In genomic region chr21:46029201-46029924, GRCh38 we compare ENCODE assay signal across 2 cellular contexts.
TF ChIP-seq lines count a peak whose summit lies in the region.

No MANE protein-coding gene starts in this region.

TF ChIP-seq in IMR-90, 13 proteins besides CTCF, POLR2A, EP300 and RAD21:
- TF ChIP-seq CEBPB (IDR thresholded peaks at IDR 0.05; ENCODE audit: low read depth, low read length) (no peak), FOS (IDR thresholded peaks at IDR 0.05; ENCODE audit: low read depth, low read length) (no peak), NFE2L2 (IDR thresholded peaks at IDR 0.05; ENCODE audit: low read depth, low read length) (no peak), USF2 (IDR thresholded peaks at IDR 0.05; ENCODE audit: low read depth, low read length) (no peak), MAFK (IDR thresholded peaks at IDR 0.05; ENCODE audit: low read depth, low read length) (no peak), CHD1 (IDR thresholded peaks at IDR 0.05; ENCODE audit: low read depth, low read length) (no peak), RCOR1 (IDR thresholded peaks at IDR 0.05; ENCODE audit: insufficient replicate concordance, low read length) (no peak), MXI1 (IDR thresholded peaks at IDR 0.05; ENCODE audit: borderline replicate concordance, low read depth, low read length) (no peak), BHLHE40 (IDR thresholded peaks at IDR 0.05; ENCODE audit: low read depth, low read length) (no peak), RFX5 (IDR thresholded peaks at IDR 0.05; ENCODE audit: low read depth, low read length) (no peak), SMC3 (IDR thresholded peaks at IDR 0.05; ENCODE audit: low read depth, low read length) (no peak), MAZ (IDR thresholded peaks at IDR 0.05; ENCODE audit: borderline replicate concordance, low read depth, low read length) (no peak)
- TF ChIP-seq, protein P1, sequence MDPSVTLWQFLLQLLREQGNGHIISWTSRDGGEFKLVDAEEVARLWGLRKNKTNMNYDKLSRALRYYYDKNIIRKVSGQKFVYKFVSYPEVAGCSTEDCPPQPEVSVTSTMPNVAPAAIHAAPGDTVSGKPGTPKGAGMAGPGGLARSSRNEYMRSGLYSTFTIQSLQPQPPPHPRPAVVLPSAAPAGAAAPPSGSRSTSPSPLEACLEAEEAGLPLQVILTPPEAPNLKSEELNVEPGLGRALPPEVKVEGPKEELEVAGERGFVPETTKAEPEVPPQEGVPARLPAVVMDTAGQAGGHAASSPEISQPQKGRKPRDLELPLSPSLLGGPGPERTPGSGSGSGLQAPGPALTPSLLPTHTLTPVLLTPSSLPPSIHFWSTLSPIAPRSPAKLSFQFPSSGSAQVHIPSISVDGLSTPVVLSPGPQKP (IDR thresholded peaks at IDR 0.05; ENCODE audit: borderline replicate concordance, low read depth, low read length): no peak

TF ChIP-seq in HepG2, 621 proteins besides CTCF, POLR2A, EP300 and RAD21:
- peak; percentile 28; the same call in 1 of the 2 replicates for TF ChIP-seq ZFP1 (CRISPR knock-in tag; IDR thresholded peaks at IDR 0.05)
- TF ChIP-seq FOXK1 (CRISPR knock-in tag; IDR thresholded peaks at IDR 0.05; ENCODE audit: borderline replicate concordance, low read depth): no peak
- TF ChIP-seq ZMYM4 (CRISPR knock-in tag; IDR thresholded peaks at IDR 0.05): no peak
- peak; percentile 51; the same call in 1 of the 2 replicates for TF ChIP-seq CREB1 (IDR thresholded peaks at IDR 0.05)
- TF ChIP-seq CREB1 (CRISPR knock-in tag; IDR thresholded peaks at IDR 0.05): no peak
- no peak for TF ChIP-seq ARID3A (IDR thresholded peaks at IDR 0.05; ENCODE audit: low read depth, low read length)
- TF ChIP-seq, protein P2, sequence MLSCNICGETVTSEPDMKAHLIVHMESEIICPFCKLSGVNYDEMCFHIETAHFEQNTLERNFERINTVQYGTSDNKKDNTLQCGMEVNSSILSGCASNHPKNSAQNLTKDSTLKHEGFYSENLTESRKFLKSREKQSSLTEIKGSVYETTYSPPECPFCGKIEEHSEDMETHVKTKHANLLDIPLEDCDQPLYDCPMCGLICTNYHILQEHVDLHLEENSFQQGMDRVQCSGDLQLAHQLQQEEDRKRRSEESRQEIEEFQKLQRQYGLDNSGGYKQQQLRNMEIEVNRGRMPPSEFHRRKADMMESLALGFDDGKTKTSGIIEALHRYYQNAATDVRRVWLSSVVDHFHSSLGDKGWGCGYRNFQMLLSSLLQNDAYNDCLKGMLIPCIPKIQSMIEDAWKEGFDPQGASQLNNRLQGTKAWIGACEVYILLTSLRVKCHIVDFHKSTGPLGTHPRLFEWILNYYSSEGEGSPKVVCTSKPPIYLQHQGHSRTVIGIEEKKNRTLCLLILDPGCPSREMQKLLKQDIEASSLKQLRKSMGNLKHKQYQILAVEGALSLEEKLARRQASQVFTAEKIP (CRISPR knock-in tag; IDR thresholded peaks at IDR 0.05; ENCODE audit: borderline replicate concordance): no peak
- TF ChIP-seq ZNF256 (CRISPR knock-in tag; conservative IDR thresholded peaks at IDR 0.05): no peak
- no peak for TF ChIP-seq TAF1 (CRISPR knock-in tag; IDR thresholded peaks at IDR 0.05)
